ENCODE assay signal across 2 cellular contexts in genomic region chr2:143390185-143390584, GRCh38.
TF ChIP-seq lines count a peak whose summit lies in the region.

No MANE protein-coding gene starts in this region.

TF ChIP-seq in GM23338, 12 proteins besides CTCF, POLR2A, EP300 and RAD21 (continued from another document):
- no peak for TF ChIP-seq ZNF462 (CRISPR knock-in tag; IDR thresholded peaks at IDR 0.05)
- TF ChIP-seq EZH2 (IDR thresholded peaks at IDR 0.05; ENCODE audit: low read depth, unreplicated experiment) = no peak
- no peak for TF ChIP-seq ETS1 (IDR thresholded peaks at IDR 0.05)
- TF ChIP-seq NANOG (IDR thresholded peaks at IDR 0.05; ENCODE audit: borderline replicate concordance) = no peak
- no peak for TF ChIP-seq STAT1 (IDR thresholded peaks at IDR 0.05; ENCODE audit: unreplicated experiment)
- no peak for TF ChIP-seq JUNB (IDR thresholded peaks at IDR 0.05; ENCODE audit: unreplicated experiment)
- no peak for TF ChIP-seq POLR2AphosphoS5 (IDR thresholded peaks at IDR 0.05; ENCODE audit: low read depth)
- no peak for TF ChIP-seq ZNF331 (CRISPR knock-in tag; IDR thresholded peaks at IDR 0.05; ENCODE audit: low read depth)
- no peak for TF ChIP-seq EZH2phosphoT487 (IDR thresholded peaks at IDR 0.05; ENCODE audit: unreplicated experiment)

TF ChIP-seq in WTC11, 78 proteins besides CTCF, POLR2A, EP300 and RAD21 (continued from another document):
- TF ChIP-seq USF1 (CRISPR knock-in tag; IDR thresholded peaks at IDR 0.05) (no peak), RORB (CRISPR knock-in tag; IDR thresholded peaks at IDR 0.05) (no peak), ZNF232 (CRISPR knock-in tag; IDR thresholded peaks at IDR 0.05) (no peak)
